ENCODE assay signal across 9 cellular contexts in genomic region chr3:188296761-188297689, GRCh38.
DNase-seq lines count a peak whose midpoint lies in the region; ATAC-seq, FAIRE-seq and TF ChIP-seq lines count a peak whose summit lies in the region.
"Had no signal": no experiment of that assay in that cellular context is flagged by ENCODE, and none has a peak within 500 bp of the region (broad histone marks: within the 10 kb centered on the region; RNA-seq: fewer than 3 reads in every experiment).

No MANE protein-coding gene starts in this region.

- TF ChIP-seq POLR2A in H1 (IDR thresholded peaks at IDR 0.05; ENCODE audit: control extremely low read depth in 1 of 2, low read depth in 2 of 2, low read length in 2 of 2) = no peak

- H2BK12ac ChIP-seq in H1 (ENCODE audit: low read depth, low read length) = no peak overlapping the region

- peaks cover 0 to 15% (median 11%) of the 10 kb centered on the region in 4 experiments; a peak in 6 of 7 replicates for H3K4me1 ChIP-seq in H1 (replicated peaks in 1 of 4; ENCODE audit: control insufficient read depth in 3 of 4, insufficient read depth in 4 of 4, low read length in 3 of 4)
- H3K4me1 ChIP-seq in CD8-positive, alpha-beta T cell (ENCODE audit: insufficient read depth, low read length) = no peaks in the 10 kb centered on the region

- H3K14ac ChIP-seq in H1 (ENCODE audit: insufficient read length) = no peak overlapping the region

- H3K27me3 ChIP-seq in H1 (replicated peaks in 1 of 4; ENCODE audit: control insufficient read depth in 3 of 4, extremely low read depth in 1 of 4, insufficient read depth in 3 of 4, low read length in 3 of 4) = no peaks in the 10 kb centered on the region
- no peaks in the 10 kb centered on the region for H3K27me3 ChIP-seq in CD8-positive, alpha-beta T cell (ENCODE audit: insufficient read depth, low read length)

- H2AFZ ChIP-seq in H1 (ENCODE audit: low read length) = no peak overlapping the region

- peak; percentile 54 for DNase-seq in NCI-H2196 (lab: John Stamatoyannopoulos, UW; ENCODE audit: unreplicated experiment)
- DNase-seq in H1 (ENCODE audit: low read depth in 1 of 2, low spot score in 2 of 2) = no peak
- no peak for DNase-seq in nephron progenitor cell
- DNase-seq in CD8-positive, alpha-beta T cell = no peak
- no peak for DNase-seq in caudate nucleus (lab: John Stamatoyannopoulos, UW)
- DNase-seq in stimulated activated naive CD8-positive, alpha-beta T cell treated with anti-CD3 and anti-CD28 coated beads, Interleukin-15, amount 100 ng/mL, for 72 hours = no peak

- no peaks in the 10 kb centered on the region for H3K23me2 ChIP-seq in H1 (ENCODE audit: low read depth, low read length)

- H3K4me2 ChIP-seq in H1 (ENCODE audit: insufficient read depth in 1 of 2, low read depth in 2 of 2, low read length in 2 of 2) = no peak overlapping the region

- CTCF ChIA-PET in H1 (lab: Charles Lee; ENCODE audit: partially characterized antibody) = interaction anchor here (0.6 to 2.9 kb wide), 3 partner anchors 7 to 189 kb away, joined by 3 to 9 read pairs (median 6); no protein-coding TSS in a partner anchor
- CTCF ChIA-PET in CD8-positive, alpha-beta T cell (lab: Charles Lee) = no interaction called here

- H3K4me3 Mint-ChIP-seq in nephron progenitor cell = no peak overlapping the region
- H3K4me3 Mint-ChIP-seq in CD8-positive, alpha-beta T cell = no peak overlapping the region
- H3K4me3 Mint-ChIP-seq in stimulated activated naive CD8-positive, alpha-beta T cell treated with anti-CD3 and anti-CD28 coated beads, Interleukin-15, amount 100 ng/mL, for 72 hours = no peak overlapping the region

- no peak overlapping the region for H4K8ac ChIP-seq in H1 (ENCODE audit: extremely low read depth, insufficient read depth, low read length)

- intact Hi-C loops in CD8-positive, alpha-beta T cell (cut with DNase I, micrococcal nuclease) = no loop called here

- H3K27ac Mint-ChIP-seq in nephron progenitor cell = peak overlapping the region; percentile 18
- no peak overlapping the region for H3K27ac Mint-ChIP-seq in CD8-positive, alpha-beta T cell
- peak overlapping the region in 1 of 2 donors; percentile 22 for H3K27ac Mint-ChIP-seq in stimulated activated naive CD8-positive, alpha-beta T cell treated with anti-CD3 and anti-CD28 coated beads, Interleukin-15, amount 100 ng/mL, for 72 hours

- WGBS in H1 (ENCODE audit: extremely low coverage in 1 of 2, insufficient coverage in 1 of 2, insufficient read length in 1 of 2, insufficient replicate concordance in 2 of 2, low coverage in 1 of 2, low lambda C conversion rate in 2 of 2, missing lambda C conversion rate in 1 of 2), 2 experiments = 93% methylated on average over 5 of the region's 5 CpGs; no CpG with 5 or more reads in 1 of the 2 experiments

- no peak overlapping the region for H3K18ac ChIP-seq in H1 (ENCODE audit: extremely low read depth, low read length)

- no peaks in the 10 kb centered on the region for H3K9me3 ChIP-seq in H1 (ENCODE audit: insufficient read depth in 2 of 2, low read depth in 1 of 2, low read length in 1 of 2)
- no peaks in the 10 kb centered on the region for H3K9me3 ChIP-seq in CD8-positive, alpha-beta T cell (ENCODE audit: low read length)

- H3K4me3 ChIP-seq in H1 (ENCODE audit: extremely low read depth in 1 of 4, insufficient read depth in 2 of 4, low read depth in 3 of 4, low read length in 4 of 4) = no peak overlapping the region
- no peak overlapping the region for H3K4me3 ChIP-seq in CD8-positive, alpha-beta T cell (ENCODE audit: low read depth, low read length)

- H3K4ac ChIP-seq in H1 (replicated peaks; ENCODE audit: insufficient read length, low read depth, low read length) = peak overlapping the region; percentile 46

- no peak overlapping the region for H4K91ac ChIP-seq in H1 (replicated peaks; ENCODE audit: insufficient read length, low read length)

- H2BK20ac ChIP-seq in H1 (ENCODE audit: low read length) = no peak overlapping the region

- H3K56ac ChIP-seq in H1 (replicated peaks; ENCODE audit: insufficient read length, low read depth, low read length) = no peak overlapping the region

- H3K36me3 Mint-ChIP-seq in nephron progenitor cell (ENCODE audit: low read depth) = no peaks in the 10 kb centered on the region
- no peaks in the 10 kb centered on the region for H3K36me3 Mint-ChIP-seq in CD8-positive, alpha-beta T cell

- no peaks in the 10 kb centered on the region for H3K27me3 Mint-ChIP-seq in nephron progenitor cell (ENCODE audit: low read depth, poor library complexity)
- H3K27me3 Mint-ChIP-seq in CD8-positive, alpha-beta T cell (ENCODE audit: low read depth) = no peaks in the 10 kb centered on the region
- no peaks in the 10 kb centered on the region for H3K27me3 Mint-ChIP-seq in stimulated activated naive CD8-positive, alpha-beta T cell treated with anti-CD3 and anti-CD28 coated beads, Interleukin-15, amount 100 ng/mL, for 72 hours

- no peak for TF ChIP-seq EP300 in H1 (IDR thresholded peaks at IDR 0.05; ENCODE audit: borderline replicate concordance in 1 of 2, low read depth in 2 of 2, low read length in 2 of 2)

- H3K23ac ChIP-seq in H1 (ENCODE audit: insufficient read length) = no peak overlapping the region

- H3K27ac ChIP-seq in C4-2B (peak overlapping the region; percentile 42; the same call in 1 of the 2 replicates), H1 (ENCODE audit: low read depth, low read length) (no peak overlapping the region), caudate nucleus (ENCODE audit: low read depth, low read length) (no peak overlapping the region)
- H3K27ac ChIP-seq in CD8-positive, alpha-beta T cell (ENCODE audit: low read depth, low read length) = no peak overlapping the region

- no peak overlapping the region for H2BK5ac ChIP-seq in H1 (ENCODE audit: low read depth, low read length)

- no peak overlapping the region for H3K9ac ChIP-seq in H1 (replicated peaks in 1 of 4; ENCODE audit: extremely low read depth in 1 of 4, low read depth in 3 of 4, low read length in 3 of 4)

- H2AK5ac ChIP-seq in H1 (ENCODE audit: low read depth, low read length) = no peak overlapping the region

- H4K20me1 ChIP-seq in H1 (replicated peaks in 1 of 2; ENCODE audit: control insufficient read depth in 1 of 2, insufficient read depth in 2 of 2, low read length in 2 of 2) = no peaks in the 10 kb centered on the region

- no peak overlapping the region for H2BK120ac ChIP-seq in H1 (replicated peaks; ENCODE audit: low read depth, low read length)

- no peaks in the 10 kb centered on the region for H3K9me3 Mint-ChIP-seq in nephron progenitor cell
- no peaks in the 10 kb centered on the region for H3K9me3 Mint-ChIP-seq in CD8-positive, alpha-beta T cell
- H3K9me3 Mint-ChIP-seq in stimulated activated naive CD8-positive, alpha-beta T cell treated with anti-CD3 and anti-CD28 coated beads, Interleukin-15, amount 100 ng/mL, for 72 hours = no peaks in the 10 kb centered on the region

- no peak overlapping the region for H2BK15ac ChIP-seq in H1 (ENCODE audit: low read length)

- H3K79me2 ChIP-seq in H1 (ENCODE audit: control insufficient read depth in 1 of 2, insufficient read depth in 2 of 2, low read length in 2 of 2) = no peaks in the 10 kb centered on the region; a peak in 2 of 4 replicates

- FAIRE-seq in H1 (lab: Jason Lieb, UNC) = no peak
- FAIRE-seq: GM18507 had no signal

- peaks cover 5% of the 10 kb centered on the region; the same call in 1 of the 2 replicates for H3K79me1 ChIP-seq in H1 (ENCODE audit: low read depth, low read length)

- no peak for ATAC-seq in CD8-positive, alpha-beta T cell
- no peak for ATAC-seq in GM18519 (IDR thresholded peaks at IDR 0.05; ENCODE audit: low FRiP score, unreplicated experiment)
- no peak for ATAC-seq in stimulated activated naive CD8-positive, alpha-beta T cell treated with anti-CD3 and anti-CD28 coated beads, Interleukin-15, amount 100 ng/mL, for 72 hours

- no peaks in the 10 kb centered on the region for H3K36me3 ChIP-seq in H1 (ENCODE audit: control insufficient read depth in 2 of 4, insufficient read depth in 4 of 4, low read length in 3 of 4)
- H3K36me3 ChIP-seq in CD8-positive, alpha-beta T cell (ENCODE audit: insufficient read depth, low read length) = no peaks in the 10 kb centered on the region

- peaks cover 59% of the 10 kb centered on the region for H3K4me1 Mint-ChIP-seq in nephron progenitor cell
- peaks cover 41% of the 10 kb centered on the region for H3K4me1 Mint-ChIP-seq in CD8-positive, alpha-beta T cell (ENCODE audit: low read depth)
- H3K4me1 Mint-ChIP-seq in stimulated activated naive CD8-positive, alpha-beta T cell treated with anti-CD3 and anti-CD28 coated beads, Interleukin-15, amount 100 ng/mL, for 72 hours = peaks cover 65% of the 10 kb centered on the region

- POLR2A ChIA-PET in H1 (lab: Charles Lee; ENCODE audit: partially characterized antibody) = interaction anchor here (0.9 kb wide), 1 partner anchor 552 kb away, joined by 3 read pairs; the partner anchor contains the start of gene BCL6
- POLR2A ChIA-PET in CD8-positive, alpha-beta T cell (lab: Charles Lee) = interaction anchor here (0.7 kb wide), 1 partner anchor 551 kb away, joined by 3 read pairs; no protein-coding TSS in a partner anchor

- TF ChIP-seq CTCF in C4-2B (conservative IDR thresholded peaks at IDR 0.05) (no peak), H1 (IDR thresholded peaks at IDR 0.05; ENCODE audit: control extremely low read depth in 1 of 3, insufficient read depth in 1 of 3, low read depth in 1 of 3, low read length in 3 of 3) (no peak), nephron progenitor cell (IDR thresholded peaks at IDR 0.05) (no peak)
- TF ChIP-seq CTCF in CD8-positive, alpha-beta T cell (IDR thresholded peaks at IDR 0.05) = no peak

- H4K5ac ChIP-seq in H1 (ENCODE audit: insufficient read length, low read depth, low read length) = no peak overlapping the region

- no peak for TF ChIP-seq RAD21 in H1 (IDR thresholded peaks at IDR 0.05 in 1 of 2, conservative IDR thresholded peaks at IDR 0.05 in 1 of 2; ENCODE audit: low read depth in 2 of 2, low read length in 2 of 2)

TF ChIP-seq in H1, 55 proteins besides CTCF, POLR2A, EP300 and RAD21 (continues in another document):
- TF ChIP-seq CHD1 (IDR thresholded peaks at IDR 0.05; ENCODE audit: low read depth, low read length) = no peak
- no peak for TF ChIP-seq NRF1 (IDR thresholded peaks at IDR 0.05; ENCODE audit: low read depth, low read length)
- no peak for TF ChIP-seq PHF8 (conservative IDR thresholded peaks at IDR 0.05; ENCODE audit: low read depth, low read length)
- TF ChIP-seq SP4 (IDR thresholded peaks at IDR 0.05; ENCODE audit: low read length) = no peak
- no peak for TF ChIP-seq RNF2 (IDR thresholded peaks at IDR 0.05; ENCODE audit: borderline replicate concordance, low read depth, low read length, missing control alignments, poor library complexity, severe bottlenecking)
